In genomic region chr20:44528309-44528708, GRCh38 we compare ENCODE assay signal across 22 cellular contexts. TPM values are rescaled to one million over a fixed set of nuclear protein-coding genes. Genes with fewer than 3 reads are reported as not detected.
DNase-seq lines count a peak whose midpoint lies in the region; ATAC-seq and TF ChIP-seq lines count a peak whose summit lies in the region.
"Had no signal": no experiment of that assay in that cellular context is flagged by ENCODE, and none has a peak within 500 bp of the region (broad histone marks: within the 10 kb centered on the region; RNA-seq: fewer than 3 reads in every experiment).

No MANE protein-coding gene starts in this region.

- no peaks in the 10 kb centered on the region for H3K36me3 ChIP-seq in GM23338 (ENCODE audit: insufficient read depth)
- no peaks in the 10 kb centered on the region for H3K36me3 ChIP-seq in mesendoderm (ENCODE audit: control insufficient read depth, insufficient read depth, low read length)
- H3K36me3 ChIP-seq in parathyroid adenoma (ENCODE audit: control insufficient read depth, insufficient read depth, low read length), result no peaks in the 10 kb centered on the region
- no peaks in the 10 kb centered on the region for H3K36me3 ChIP-seq in MG63
- H3K36me3 ChIP-seq: BE2C; BLaER1 treated with 17β-estradiol and CSF1 and Interleukin-3, amounts not matched to agents 10 nM and 100 nM had no signal

- no peak overlapping the region for H3K27ac Mint-ChIP-seq in GM23338
- H3K27ac Mint-ChIP-seq: CD14-positive monocyte; CD4-positive, alpha-beta T cell had no signal

- H3K9ac ChIP-seq in mesendoderm (ENCODE audit: low read length), result no peak overlapping the region
- no peak overlapping the region for H3K9ac ChIP-seq in parathyroid adenoma
- H3K9ac ChIP-seq: BLaER1 treated with 17β-estradiol and CSF1 and Interleukin-3, amounts not matched to agents 10 nM and 100 nM had no signal

- no CpG with 5 or more reads among the region's 6 CpGs for WGBS in mesendoderm (ENCODE audit: extremely low coverage, insufficient coverage, low lambda C conversion rate)

- no peak overlapping the region for H3K56ac ChIP-seq in mesendoderm (ENCODE audit: low read length)

- H2BK15ac ChIP-seq in mesendoderm (replicated peaks; ENCODE audit: low read depth), result no peak overlapping the region

- peaks cover 18% of the 10 kb centered on the region for H3K4me1 Mint-ChIP-seq in GM23338

- no peak overlapping the region for H4K5ac ChIP-seq in mesendoderm (ENCODE audit: low read length)

- H3K79me2 ChIP-seq in GM23338 (replicated peaks; ENCODE audit: insufficient read depth) (no peaks in the 10 kb centered on the region; the same call in 1 of the 2 replicates), mesendoderm (ENCODE audit: control insufficient read depth, insufficient read depth, low read length) (peaks cover 2% of the 10 kb centered on the region), parathyroid adenoma (peaks cover 17% of the 10 kb centered on the region)

- no peak overlapping the region for H3K18ac ChIP-seq in mesendoderm (ENCODE audit: low read length)

- DNase-seq in GM23338 (ENCODE audit: low spot score) (no peak), amniotic epithelial cell (ENCODE audit: low read depth) (peak; percentile 65), mesendoderm (no peak), dedifferentiated amniotic fluid mesenchymal stem cell (ENCODE audit: extremely low spot score) (no peak), MG63 (no peak), putamen (ENCODE audit: low spot score) (no peak)
- DNase-seq: 8988T; ACHN; AML-193; BE2C; CD4-positive, alpha-beta T cell; CD8-positive, alpha-beta memory T cell; DMS53; DMS79 treated with DMSO at 0.1 percent for 48 hours; GF-D8; GOT3; H7; HCEC 1CT had no signal

- TF ChIP-seq CTCF in GM23338 (conservative IDR thresholded peaks at IDR 0.05; ENCODE audit: low read depth in 2 of 2) (no peak), parathyroid adenoma (IDR thresholded peaks at IDR 0.05) (no peak)

- H3K4me2 ChIP-seq in GM23338, result no peak overlapping the region
- H3K4me2 ChIP-seq in mesendoderm (ENCODE audit: low read length), result no peak overlapping the region
- H3K4me2 ChIP-seq in parathyroid adenoma (ENCODE audit: low read length), result no peak overlapping the region
- H3K4me2 ChIP-seq: A549; BLaER1 treated with 17β-estradiol and CSF1 and Interleukin-3, amounts not matched to agents 10 nM and 100 nM had no signal

- H3K9me3 ChIP-seq in parathyroid adenoma (ENCODE audit: control insufficient read depth, low read length), result no peaks in the 10 kb centered on the region
- H3K9me3 ChIP-seq in MG63, result peaks cover 20% of the 10 kb centered on the region
- H3K9me3 ChIP-seq: A549, BE2C had no signal

- no peak overlapping the region for H2BK120ac ChIP-seq in mesendoderm (ENCODE audit: low read depth, low read length)

- peaks cover 4% of the 10 kb centered on the region for H3K27me3 Mint-ChIP-seq in GM23338 (ENCODE audit: insufficient read depth, low read depth, poor library complexity)
- H3K27me3 Mint-ChIP-seq: CD4-positive, alpha-beta T cell had no signal

- H2AFZ ChIP-seq in GM23338 (0 out of 2 replicates have a peak overlapping the region, but pooled peaks have one; percentile 47), parathyroid adenoma (peak overlapping the region; percentile 72)

- no peak overlapping the region for H4K8ac ChIP-seq in mesendoderm (ENCODE audit: low read depth, low read length)

- no peak overlapping the region for H3K4me3 Mint-ChIP-seq in GM23338
- H3K4me3 Mint-ChIP-seq: CD14-positive monocyte had no signal

- H3K27ac ChIP-seq in GM23338 (ENCODE audit: low read depth) (no peak overlapping the region), mesendoderm (ENCODE audit: low read depth, low read length) (no peak overlapping the region), parathyroid adenoma (no peak overlapping the region)
- H3K27ac ChIP-seq: A549; BLaER1 treated with 17β-estradiol and CSF1 and Interleukin-3, amounts not matched to agents 10 nM and 100 nM had no signal

- H3K9me3 Mint-ChIP-seq in GM23338, result no peaks in the 10 kb centered on the region
- H3K9me3 Mint-ChIP-seq: CD14-positive monocyte; CD4-positive, alpha-beta T cell; CD8-positive, alpha-beta memory T cell had no signal

- no peaks in the 10 kb centered on the region; the same call in 2 of the 3 replicates for H3K36me3 Mint-ChIP-seq in GM23338 (ENCODE audit: low read depth)
- H3K36me3 Mint-ChIP-seq: CD14-positive monocyte; CD8-positive, alpha-beta memory T cell had no signal

- H3K79me1 ChIP-seq in mesendoderm (ENCODE audit: low read length), result peaks cover 3% of the 10 kb centered on the region

- no peaks in the 10 kb centered on the region for H3K9me2 ChIP-seq in GM23338 (ENCODE audit: insufficient read depth)

- peak overlapping the region; percentile 43 for H2BK5ac ChIP-seq in mesendoderm (ENCODE audit: low read length)

- H3K4me1 ChIP-seq in GM23338 (ENCODE audit: insufficient read depth), result peaks cover 33% of the 10 kb centered on the region
- peaks cover 5% of the 10 kb centered on the region for H3K4me1 ChIP-seq in mesendoderm (ENCODE audit: control insufficient read depth, low read depth, low read length)
- peaks cover 5% of the 10 kb centered on the region for H3K4me1 ChIP-seq in parathyroid adenoma
- H3K4me1 ChIP-seq: BE2C had no signal

- peaks cover 5% of the 10 kb centered on the region; the same call in 1 of the 2 replicates for H3F3A ChIP-seq in GM23338 (replicated peaks; ENCODE audit: low read depth)

- no peak overlapping the region for H3K4ac ChIP-seq in mesendoderm (ENCODE audit: low read depth, low read length)

- no peak for ATAC-seq in GM23338
- ATAC-seq: A549 had no signal

- no peak overlapping the region for H3K23ac ChIP-seq in mesendoderm (ENCODE audit: low read length)

- H3K4me3 ChIP-seq in GM23338, result no peak overlapping the region
- no peak overlapping the region for H3K4me3 ChIP-seq in mesendoderm (ENCODE audit: low read length)
- no peak overlapping the region for H3K4me3 ChIP-seq in parathyroid adenoma (ENCODE audit: low read depth, low read length)
- H3K4me3 ChIP-seq in MG63, result no peak overlapping the region
- H3K4me3 ChIP-seq: A549; BLaER1 treated with 17β-estradiol and CSF1 and Interleukin-3, amounts not matched to agents 10 nM and 100 nM had no signal

- 0 out of 2 replicates have a peak, but pooled peaks cover 4% of the 10 kb centered on the region for H3K27me3 ChIP-seq in GM23338 (ENCODE audit: insufficient read depth)
- H3K27me3 ChIP-seq in mesendoderm (ENCODE audit: insufficient read depth, low read length, poor library complexity), result no peaks in the 10 kb centered on the region
- no peaks in the 10 kb centered on the region for H3K27me3 ChIP-seq in parathyroid adenoma (ENCODE audit: control insufficient read depth, insufficient read depth, low read length)
- no peaks in the 10 kb centered on the region for H3K27me3 ChIP-seq in MG63
- H3K27me3 ChIP-seq: BE2C had no signal

- no peak overlapping the region for H2AK5ac ChIP-seq in mesendoderm (ENCODE audit: low read length)

- H4K20me1 ChIP-seq in GM23338 (replicated peaks; ENCODE audit: insufficient read depth), result no peaks in the 10 kb centered on the region
- H4K20me1 ChIP-seq: BLaER1 treated with 17β-estradiol and CSF1 and Interleukin-3, amounts not matched to agents 10 nM and 100 nM had no signal

TF ChIP-seq in GM23338, 12 proteins besides CTCF, POLR2A, EP300 and RAD21:
- TF ChIP-seq JUNB (IDR thresholded peaks at IDR 0.05; ENCODE audit: unreplicated experiment), result no peak

RNA-seq across cellular contexts. Expression of gene SERINC3, which starts 6.4 kb away (rescaled TPM):
- total RNA-seq in GM23338 (2014; rRNA removed; shearing (Covaris generic)), result 25.4 and 33.0 TPM in 2 replicates
- polyA plus RNA-seq in GM23338 (2016; fragmentation: Nextera tagmentation; extraction: Ambion mirVana), result 18.1 and 18.6 TPM in 2 replicates
- polyA plus RNA-seq in mesendoderm (2013, experiment 1 of 2), result 66.1 TPM
- 66.8 TPM for polyA plus RNA-seq in mesendoderm (2013, experiment 2 of 2)
- 54.8 and 78.9 TPM in 2 replicates for total RNA-seq in MG63 (2014; rRNA removed; shearing (Covaris generic); ENCODE audit: low replicate concordance)

RNA-seq across cellular contexts. Expression of gene TTPAL, which starts 52.6 kb away (rescaled TPM):
- 10.2 TPM in 2 replicates for total RNA-seq in GM23338 (2014; rRNA removed; shearing (Covaris generic))
- 3.5 and 3.7 TPM in 2 replicates for polyA plus RNA-seq in GM23338 (2016; fragmentation: Nextera tagmentation; extraction: Ambion mirVana)
- polyA plus RNA-seq in mesendoderm (2013, experiment 1 of 2), result 9.7 TPM
- polyA plus RNA-seq in mesendoderm (2013, experiment 2 of 2), result 9.1 TPM
- total RNA-seq in MG63 (2014; rRNA removed; shearing (Covaris generic); ENCODE audit: low replicate concordance), result 5.8 and 12.9 TPM in 2 replicates

RNA-seq across cellular contexts. Expression of gene PKIG, which starts 54.1 kb away (rescaled TPM):
- 23.9 and 33.2 TPM in 2 replicates for total RNA-seq in GM23338 (2014; rRNA removed; shearing (Covaris generic))
- 29.7 and 34.9 TPM in 2 replicates for polyA plus RNA-seq in GM23338 (2016; fragmentation: Nextera tagmentation; extraction: Ambion mirVana)
- polyA plus RNA-seq in mesendoderm (2013, experiment 1 of 2), result 49.6 TPM
- 50.6 TPM for polyA plus RNA-seq in mesendoderm (2013, experiment 2 of 2)
- total RNA-seq in MG63 (2014; rRNA removed; shearing (Covaris generic); ENCODE audit: low replicate concordance), result 73.0 and 79.2 TPM in 2 replicates
